ENCODE assay signal across 26 cellular contexts in the genomic region with DNA sequence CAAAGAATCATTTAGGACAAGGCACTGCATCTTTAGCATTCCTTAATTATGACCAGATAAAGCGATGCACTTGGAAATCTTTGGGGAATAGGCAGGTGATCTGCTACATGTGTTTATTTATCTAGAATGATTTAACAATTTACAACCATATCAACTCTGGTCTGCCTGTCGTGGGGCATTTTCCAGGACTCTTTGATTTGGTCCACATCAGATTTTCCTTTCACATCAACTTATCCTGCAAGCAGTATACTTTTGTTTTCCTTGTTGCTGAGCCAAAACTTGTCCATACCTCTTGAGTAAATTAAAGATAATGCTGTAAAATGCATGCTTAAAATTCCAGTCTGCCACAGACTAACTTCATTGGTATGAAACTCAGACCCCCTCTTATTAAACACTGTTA.
DNase-seq lines count a peak whose midpoint lies in the region; FAIRE-seq and TF ChIP-seq lines count a peak whose summit lies in the region.
"Had no signal": no experiment of that assay in that cellular context is flagged by ENCODE, and none has a peak within 500 bp of the region (broad histone marks: within the 10 kb centered on the region; RNA-seq: fewer than 3 reads in every experiment).

No MANE protein-coding gene starts in this region.

- H3K27me3 Mint-ChIP-seq in HFFc6 (ENCODE audit: insufficient read depth): no peaks in the 10 kb centered on the region
- H3K27me3 Mint-ChIP-seq: activated CD4-positive, alpha-beta T cell treated with anti-CD3 and anti-CD28 coated beads for 36 hours; activated naive CD4-positive, alpha-beta T cell treated with anti-CD3 and anti-CD28 coated beads, Interleukin-2, amount 10 ng/mL, durations not matched to agents 7 days and 5 days; CD4-positive, CD25-positive, alpha-beta regulatory T cell had no signal

- no peaks in the 10 kb centered on the region for H3K9me3 ChIP-seq in breast epithelium
- H3K9me3 ChIP-seq: ascending aorta, right atrium auricular region had no signal

- peaks cover 27% of the 10 kb centered on the region for H3K4me1 Mint-ChIP-seq in HFFc6 (ENCODE audit: low read depth)
- H3K4me1 Mint-ChIP-seq: activated CD4-positive, alpha-beta T cell treated with anti-CD3 and anti-CD28 coated beads for 36 hours; activated naive CD4-positive, alpha-beta T cell treated with anti-CD3 and anti-CD28 coated beads, Interleukin-2, amount 10 ng/mL, durations not matched to agents 7 days and 5 days; naive B cell had no signal

- in situ Hi-C loops in astrocyte of the cerebellum (cut with HindIII; ENCODE audit: low sequenced_read_pairs): no loop called here

- H3K4me3 ChIP-seq in ACC112 (ENCODE audit: low read depth, low read length): peak overlapping the region; percentile 47; the same call in 1 of the 2 replicates
- no peak overlapping the region for H3K4me3 ChIP-seq in astrocyte of the cerebellum (ENCODE audit: low read depth, low read length)
- no peak overlapping the region for H3K4me3 ChIP-seq in breast epithelium
- H3K4me3 ChIP-seq: ascending aorta, right atrium auricular region had no signal

- peak overlapping the region; percentile 58 for H3K4me3 Mint-ChIP-seq in HFFc6
- H3K4me3 Mint-ChIP-seq: activated CD4-positive, alpha-beta T cell treated with anti-CD3 and anti-CD28 coated beads for 36 hours; activated naive CD4-positive, alpha-beta T cell treated with anti-CD3 and anti-CD28 coated beads, Interleukin-2, amount 10 ng/mL, durations not matched to agents 7 days and 5 days; activated T-cell treated with anti-CD3 and anti-CD28 coated beads, Interleukin-2, amount 50 U/mL, for 72 hours; CD4-positive, CD25-positive, alpha-beta regulatory T cell; naive B cell had no signal

- H3K27ac ChIP-seq in ACC112 (ENCODE audit: low read depth, low read length) (no peak overlapping the region), breast epithelium (no peak overlapping the region)
- H3K27ac ChIP-seq: ascending aorta, right atrium auricular region had no signal

- H2AFZ ChIP-seq in ACC112 (ENCODE audit: low read length, unreplicated experiment): peak overlapping the region; percentile 56

- H3K27me3 ChIP-seq in ACC112 (ENCODE audit: insufficient read depth, low read length) (no peaks in the 10 kb centered on the region), breast epithelium (no peaks in the 10 kb centered on the region)
- H3K27me3 ChIP-seq: ascending aorta, right atrium auricular region had no signal

- no peaks in the 10 kb centered on the region for H3K36me3 Mint-ChIP-seq in HFFc6 (ENCODE audit: low read depth)
- H3K36me3 Mint-ChIP-seq: activated naive CD4-positive, alpha-beta T cell treated with anti-CD3 and anti-CD28 coated beads, Interleukin-2, amount 10 ng/mL, durations not matched to agents 7 days and 5 days; CD4-positive, CD25-positive, alpha-beta regulatory T cell; naive B cell had no signal

- H3K9me3 Mint-ChIP-seq in HFFc6: no peaks in the 10 kb centered on the region
- H3K9me3 Mint-ChIP-seq: activated naive CD4-positive, alpha-beta T cell treated with anti-CD3 and anti-CD28 coated beads, Interleukin-2, amount 10 ng/mL, durations not matched to agents 7 days and 5 days; naive B cell had no signal

- peaks cover 15% of the 10 kb centered on the region for H3K4me1 ChIP-seq in ACC112 (ENCODE audit: control insufficient read depth, insufficient read depth, low read length, unreplicated experiment)
- H3K4me1 ChIP-seq in breast epithelium: no peaks in the 10 kb centered on the region
- H3K4me1 ChIP-seq: ascending aorta, right atrium auricular region had no signal

- intact Hi-C loops in breast epithelium (cut with DNase I; ENCODE audit: low total_unique reads): no loop called here

- no peak overlapping the region for H3K27ac Mint-ChIP-seq in HFFc6
- H3K27ac Mint-ChIP-seq: activated CD4-positive, alpha-beta T cell treated with anti-CD3 and anti-CD28 coated beads for 36 hours; activated naive CD4-positive, alpha-beta T cell treated with anti-CD3 and anti-CD28 coated beads, Interleukin-2, amount 10 ng/mL, durations not matched to agents 7 days and 5 days; activated T-cell treated with anti-CD3 and anti-CD28 coated beads, Interleukin-2, amount 50 U/mL, for 72 hours; CD4-positive, CD25-positive, alpha-beta regulatory T cell; naive B cell had no signal

- no peak for TF ChIP-seq POLR2A in breast epithelium (IDR thresholded peaks at IDR 0.05)

- DNase-seq in HFFc6 (peak; percentile 47), astrocyte of the cerebellum (ENCODE audit: low read depth) (peak; percentile 65), kidney glomerular epithelial cell (lab: John Stamatoyannopoulos, UW) (peak; percentile 5), breast epithelium (ENCODE audit: low spot score in 2 of 2) (no peak), NCI-H2081 treated with DMSO at 0.1 percent for 48 hours (lab: John Stamatoyannopoulos, UW) (no peak), NCI-H2081 (lab: John Stamatoyannopoulos, UW) (no peak), GM19239 (ENCODE audit: insufficient read length, low spot score) (no peak)
- DNase-seq: ACHN; activated CD4-positive, alpha-beta T cell treated with anti-CD3 and anti-CD28 coated beads for 36 hours; activated naive CD4-positive, alpha-beta T cell treated with anti-CD3 and anti-CD28 coated beads, Interleukin-2, amount 10 ng/mL, durations not matched to agents 7 days and 5 days; activated T-cell treated with anti-CD3 and anti-CD28 coated beads, Interleukin-2, amount 50 U/mL, for 72 hours; CD4-positive, CD25-positive, alpha-beta regulatory T cell; cortex of kidney; DMS 273 treated with DMSO at 0.1 percent for 48 hours; H7; hypothalamus; kidney; naive B cell; NCI-H1417 treated with DMSO at 0.1 percent for 48 hours; NCI-H524 treated with DMSO at 0.1 percent for 48 hours; SW 1271 had no signal

- TF ChIP-seq CTCF in HFFc6 (IDR thresholded peaks at IDR 0.05) (no peak), astrocyte of the cerebellum (IDR thresholded peaks at IDR 0.05; ENCODE audit: low read depth, low read length, missing control alignments) (no peak), breast epithelium (IDR thresholded peaks at IDR 0.05) (no peak)

- no peaks in the 10 kb centered on the region for H3K36me3 ChIP-seq in ACC112 (ENCODE audit: insufficient read depth, low read length)
- no peaks in the 10 kb centered on the region for H3K36me3 ChIP-seq in breast epithelium
- H3K36me3 ChIP-seq: ascending aorta, right atrium auricular region had no signal

- no peaks in the 10 kb centered on the region for H3K79me2 ChIP-seq in ACC112 (ENCODE audit: control insufficient read depth, insufficient read depth, low read length, unreplicated experiment)

- no peak for FAIRE-seq in GM19239 (lab: Jason Lieb, UNC)
- FAIRE-seq: GM12891, HepG2, kidney had no signal

Comparison
In these comparisons a context has a peak if more than half of its experiments do, and no peak if none do; other contexts are left out.
1. DNase-seq: peak in HFFc6 (single experiment), astrocyte of the cerebellum (single experiment) and kidney glomerular epithelial cell (single experiment); none in breast epithelium (0 of 2), NCI-H2081 treated with DMSO at 0.1 percent for 48 hours (single experiment), NCI-H2081 (0 of 2) and GM19239 (single experiment).